Comparison of ENCODE assay signal across 8 cellular contexts in the genomic region with DNA sequence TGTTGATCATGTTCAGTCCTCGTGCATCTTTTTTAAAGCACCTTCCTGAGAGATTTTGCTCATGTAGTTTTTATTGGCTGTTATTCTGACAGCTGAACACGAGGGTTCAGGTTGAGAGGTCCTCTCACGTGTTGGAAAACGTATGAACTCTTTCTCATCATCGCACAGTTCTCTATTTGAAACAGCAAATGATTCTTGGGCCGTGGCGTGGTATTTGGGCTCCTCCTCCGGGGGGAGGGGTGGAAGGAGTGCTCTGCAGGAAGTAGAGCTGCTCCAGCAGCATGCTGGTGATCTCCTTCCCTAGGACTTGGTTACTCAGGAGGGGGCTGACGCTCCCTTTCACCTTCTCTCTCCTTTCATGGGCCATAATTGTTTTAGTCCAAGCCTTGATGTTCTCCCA.
DNase-seq lines count a peak whose midpoint lies in the region; ATAC-seq and TF ChIP-seq lines count a peak whose summit lies in the region.

No MANE protein-coding gene starts in this region.

- peaks cover 80% of the 10 kb centered on the region for H3K4me1 Mint-ChIP-seq in activated CD8-positive, alpha-beta memory T cell treated with anti-CD3 and anti-CD28 coated beads, Interleukin-2, amount 10 ng/mL, durations not matched to agents 7 days and 5 days
- H3K4me1 Mint-ChIP-seq in activated CD4-positive, alpha-beta T cell treated with anti-CD3 and anti-CD28 coated beads, Interleukin-2, amount 10 ng/mL, durations not matched to agents 7 days and 5 days = peaks cover 88% of the 10 kb centered on the region
- peaks cover 48 to 61% of the 10 kb centered on the region in 2 donors for H3K4me1 Mint-ChIP-seq in stimulated activated naive B cell treated with anti-CD40 and anti-IgM and Interleukin-4, amounts not matched to agents 10 μg/mL and 1 μg/mL and 100 μg/mL, for 72 hours
- H3K4me1 Mint-ChIP-seq in glutamatergic neuron (ENCODE audit: low read depth, unreplicated experiment) = peaks cover 51% of the 10 kb centered on the region

- H3K27me3 Mint-ChIP-seq in activated CD8-positive, alpha-beta memory T cell treated with anti-CD3 and anti-CD28 coated beads, Interleukin-2, amount 10 ng/mL, durations not matched to agents 7 days and 5 days = no peaks in the 10 kb centered on the region
- no peaks in the 10 kb centered on the region for H3K27me3 Mint-ChIP-seq in activated CD4-positive, alpha-beta T cell treated with anti-CD3 and anti-CD28 coated beads, Interleukin-2, amount 10 ng/mL, durations not matched to agents 7 days and 5 days
- no peaks in the 10 kb centered on the region for H3K27me3 Mint-ChIP-seq in stimulated activated naive B cell treated with anti-CD40 and anti-IgM and Interleukin-4, amounts not matched to agents 10 μg/mL and 1 μg/mL and 100 μg/mL, for 72 hours
- peaks cover 4% of the 10 kb centered on the region for H3K27me3 Mint-ChIP-seq in glutamatergic neuron (ENCODE audit: unreplicated experiment)

- no peaks in the 10 kb centered on the region for H3K36me3 Mint-ChIP-seq in activated CD8-positive, alpha-beta memory T cell treated with anti-CD3 and anti-CD28 coated beads, Interleukin-2, amount 10 ng/mL, durations not matched to agents 7 days and 5 days
- H3K36me3 Mint-ChIP-seq in activated CD4-positive, alpha-beta T cell treated with anti-CD3 and anti-CD28 coated beads, Interleukin-2, amount 10 ng/mL, durations not matched to agents 7 days and 5 days (ENCODE audit: low read depth) = peaks cover 5% of the 10 kb centered on the region
- no peaks in the 10 kb centered on the region for H3K36me3 Mint-ChIP-seq in stimulated activated naive B cell treated with anti-CD40 and anti-IgM and Interleukin-4, amounts not matched to agents 10 μg/mL and 1 μg/mL and 100 μg/mL, for 72 hours
- H3K36me3 Mint-ChIP-seq in glutamatergic neuron (ENCODE audit: unreplicated experiment) = no peaks in the 10 kb centered on the region

- CTCF ChIA-PET in activated CD8-positive, alpha-beta memory T cell treated with anti-CD3 and anti-CD28 coated beads, Interleukin-2, amount 10 ng/mL, durations not matched to agents 7 days and 5 days (lab: Charles Lee) = no interaction called here
- CTCF ChIA-PET in activated CD4-positive, alpha-beta T cell treated with anti-CD3 and anti-CD28 coated beads, Interleukin-2, amount 10 ng/mL, durations not matched to agents 7 days and 5 days (lab: Charles Lee) = interaction anchor here (0.6 to 1.5 kb wide), 3 partner anchors 8 to 73 kb away, joined by 3 to 4 read pairs (median 4); no protein-coding TSS in a partner anchor

- H3K9me3 ChIP-seq in iPS-15b (ENCODE audit: control insufficient read depth, insufficient read depth, low read length) = no peaks in the 10 kb centered on the region

- no peaks in the 10 kb centered on the region for H3K36me3 ChIP-seq in iPS-15b (ENCODE audit: control insufficient read depth, insufficient read depth, low read length)

- H3K4me1 ChIP-seq in iPS-15b (ENCODE audit: control insufficient read depth, insufficient read depth, low read length) = peaks cover 20% of the 10 kb centered on the region

- H3K4me3 ChIP-seq in iPS-15b (ENCODE audit: low read depth, low read length) = no peak overlapping the region

- peak overlapping the region; percentile 9 for H3K9ac ChIP-seq in iPS-15b (ENCODE audit: low read depth, low read length)

- no peaks in the 10 kb centered on the region for H3K9me3 Mint-ChIP-seq in activated CD8-positive, alpha-beta memory T cell treated with anti-CD3 and anti-CD28 coated beads, Interleukin-2, amount 10 ng/mL, durations not matched to agents 7 days and 5 days (ENCODE audit: low read depth)
- no peaks in the 10 kb centered on the region for H3K9me3 Mint-ChIP-seq in activated CD4-positive, alpha-beta T cell treated with anti-CD3 and anti-CD28 coated beads, Interleukin-2, amount 10 ng/mL, durations not matched to agents 7 days and 5 days
- no peaks in the 10 kb centered on the region for H3K9me3 Mint-ChIP-seq in stimulated activated naive B cell treated with anti-CD40 and anti-IgM and Interleukin-4, amounts not matched to agents 10 μg/mL and 1 μg/mL and 100 μg/mL, for 72 hours
- H3K9me3 Mint-ChIP-seq in glutamatergic neuron (ENCODE audit: unreplicated experiment) = peaks cover 4% of the 10 kb centered on the region

- peak; percentile 88 for ATAC-seq in activated CD8-positive, alpha-beta memory T cell treated with anti-CD3 and anti-CD28 coated beads, Interleukin-2, amount 10 ng/mL, durations not matched to agents 7 days and 5 days
- ATAC-seq in HG03103 (IDR thresholded peaks at IDR 0.05; ENCODE audit: low read depth, unreplicated experiment) = peak; percentile 49
- ATAC-seq in stimulated activated naive B cell treated with anti-CD40 and anti-IgM and Interleukin-4, amounts not matched to agents 10 μg/mL and 1 μg/mL and 100 μg/mL, for 72 hours (replicated peaks) = peak; percentile 80 to 82

- no peaks in the 10 kb centered on the region for H3K27me3 ChIP-seq in iPS-15b (ENCODE audit: control insufficient read depth, insufficient read depth, low read length)

- DNase-seq in activated CD8-positive, alpha-beta memory T cell treated with anti-CD3 and anti-CD28 coated beads, Interleukin-2, amount 10 ng/mL, durations not matched to agents 7 days and 5 days = peak; percentile 79
- no peak for DNase-seq in activated CD8-positive, alpha-beta memory T cell treated with anti-CD3 and anti-CD28 coated beads, Interleukin-2, amount 50 U/mL, for 48 hours
- peak; percentile 60 for DNase-seq in activated CD4-positive, alpha-beta T cell treated with anti-CD3 and anti-CD28 coated beads, Interleukin-2, amount 10 ng/mL, durations not matched to agents 7 days and 5 days
- peak; percentile 60 for DNase-seq in stimulated activated naive B cell treated with anti-CD40 and anti-IgM and Interleukin-4, amounts not matched to agents 10 μg/mL and 1 μg/mL and 100 μg/mL, for 72 hours
- DNase-seq in NCI-H2029 treated with DMSO at 0.1 percent for 48 hours (lab: John Stamatoyannopoulos, UW) = no peak
- DNase-seq in glutamatergic neuron = no peak

- no peak for TF ChIP-seq CTCF in glutamatergic neuron (IDR thresholded peaks at IDR 0.05; ENCODE audit: partially characterized antibody, unreplicated experiment)

- no peak overlapping the region for H3K4me3 Mint-ChIP-seq in activated CD8-positive, alpha-beta memory T cell treated with anti-CD3 and anti-CD28 coated beads, Interleukin-2, amount 10 ng/mL, durations not matched to agents 7 days and 5 days
- H3K4me3 Mint-ChIP-seq in activated CD4-positive, alpha-beta T cell treated with anti-CD3 and anti-CD28 coated beads, Interleukin-2, amount 10 ng/mL, durations not matched to agents 7 days and 5 days = peak overlapping the region; percentile 4
- peak overlapping the region; percentile 34 to 36 for H3K4me3 Mint-ChIP-seq in stimulated activated naive B cell treated with anti-CD40 and anti-IgM and Interleukin-4, amounts not matched to agents 10 μg/mL and 1 μg/mL and 100 μg/mL, for 72 hours
- no peak overlapping the region for H3K4me3 Mint-ChIP-seq in glutamatergic neuron (ENCODE audit: unreplicated experiment)

- H3K27ac Mint-ChIP-seq in activated CD8-positive, alpha-beta memory T cell treated with anti-CD3 and anti-CD28 coated beads, Interleukin-2, amount 10 ng/mL, durations not matched to agents 7 days and 5 days = no peak overlapping the region
- H3K27ac Mint-ChIP-seq in activated CD4-positive, alpha-beta T cell treated with anti-CD3 and anti-CD28 coated beads, Interleukin-2, amount 10 ng/mL, durations not matched to agents 7 days and 5 days = peak overlapping the region; percentile 75
- H3K27ac Mint-ChIP-seq in stimulated activated naive B cell treated with anti-CD40 and anti-IgM and Interleukin-4, amounts not matched to agents 10 μg/mL and 1 μg/mL and 100 μg/mL, for 72 hours = peak overlapping the region; percentile 6
- H3K27ac Mint-ChIP-seq in glutamatergic neuron (ENCODE audit: unreplicated experiment) = no peak overlapping the region

- POLR2A ChIA-PET in activated CD4-positive, alpha-beta T cell treated with anti-CD3 and anti-CD28 coated beads, Interleukin-2, amount 10 ng/mL, durations not matched to agents 7 days and 5 days (lab: Charles Lee) = no interaction called here

Comparison
In these comparisons a context has a peak if more than half of its experiments do, and no peak if none do; other contexts are left out.
1. DNase-seq: peak in activated CD8-positive, alpha-beta memory T cell treated with anti-CD3 and anti-CD28 coated beads, Interleukin-2, amount 10 ng/mL, durations not matched to agents 7 days and 5 days (single experiment), activated CD4-positive, alpha-beta T cell treated with anti-CD3 and anti-CD28 coated beads, Interleukin-2, amount 10 ng/mL, durations not matched to agents 7 days and 5 days (single experiment) and stimulated activated naive B cell treated with anti-CD40 and anti-IgM and Interleukin-4, amounts not matched to agents 10 μg/mL and 1 μg/mL and 100 μg/mL, for 72 hours (single experiment); none in activated CD8-positive, alpha-beta memory T cell treated with anti-CD3 and anti-CD28 coated beads, Interleukin-2, amount 50 U/mL, for 48 hours (single experiment), NCI-H2029 treated with DMSO at 0.1 percent for 48 hours (single experiment) and glutamatergic neuron (single experiment).
2. H3K27ac Mint-ChIP-seq: peak in activated CD4-positive, alpha-beta T cell treated with anti-CD3 and anti-CD28 coated beads, Interleukin-2, amount 10 ng/mL, durations not matched to agents 7 days and 5 days (single experiment) and stimulated activated naive B cell treated with anti-CD40 and anti-IgM and Interleukin-4, amounts not matched to agents 10 μg/mL and 1 μg/mL and 100 μg/mL, for 72 hours (single experiment); none in activated CD8-positive, alpha-beta memory T cell treated with anti-CD3 and anti-CD28 coated beads, Interleukin-2, amount 10 ng/mL, durations not matched to agents 7 days and 5 days (single experiment) and glutamatergic neuron (single experiment).
3. H3K4me3 Mint-ChIP-seq: peak in activated CD4-positive, alpha-beta T cell treated with anti-CD3 and anti-CD28 coated beads, Interleukin-2, amount 10 ng/mL, durations not matched to agents 7 days and 5 days (single experiment) and stimulated activated naive B cell treated with anti-CD40 and anti-IgM and Interleukin-4, amounts not matched to agents 10 μg/mL and 1 μg/mL and 100 μg/mL, for 72 hours (2 of 2); none in activated CD8-positive, alpha-beta memory T cell treated with anti-CD3 and anti-CD28 coated beads, Interleukin-2, amount 10 ng/mL, durations not matched to agents 7 days and 5 days (single experiment) and glutamatergic neuron (single experiment).
4. Peak in every context shown above with its lines, with median percentiles within 50 percentile points of each other: ATAC-seq.